1 cellular context compared by ENCODE assay signal in the genomic region with DNA sequence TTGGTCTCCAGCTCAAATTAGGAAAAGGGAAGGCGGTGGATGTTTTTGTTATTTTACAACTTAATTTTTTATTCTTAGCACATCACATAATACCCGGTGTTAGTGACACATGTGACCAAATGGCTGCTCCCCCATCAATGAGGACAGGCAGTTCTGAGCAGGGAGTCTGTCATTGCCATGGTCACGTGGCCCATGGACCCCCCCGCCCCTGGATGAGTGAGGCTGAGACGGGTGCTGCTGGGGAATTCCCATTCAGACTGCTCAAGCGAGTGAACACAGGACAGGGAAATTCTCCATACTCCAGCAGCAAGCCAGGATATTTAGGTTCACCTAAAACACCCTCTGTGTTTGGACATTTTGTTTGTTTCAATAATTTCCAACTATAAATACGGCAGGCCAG.
TF ChIP-seq lines count a peak whose summit lies in the region.

No MANE protein-coding gene starts in this region.

TF ChIP-seq in SK-N-SH treated with all-trans-retinoic acid at 6 μM for 48 hours, 23 proteins besides CTCF, POLR2A, EP300 and RAD21 (continued from another document):
- TF ChIP-seq TSHZ2 (CRISPR knock-in tag; IDR thresholded peaks at IDR 0.05) = no peak
- TF ChIP-seq, protein P1, sequence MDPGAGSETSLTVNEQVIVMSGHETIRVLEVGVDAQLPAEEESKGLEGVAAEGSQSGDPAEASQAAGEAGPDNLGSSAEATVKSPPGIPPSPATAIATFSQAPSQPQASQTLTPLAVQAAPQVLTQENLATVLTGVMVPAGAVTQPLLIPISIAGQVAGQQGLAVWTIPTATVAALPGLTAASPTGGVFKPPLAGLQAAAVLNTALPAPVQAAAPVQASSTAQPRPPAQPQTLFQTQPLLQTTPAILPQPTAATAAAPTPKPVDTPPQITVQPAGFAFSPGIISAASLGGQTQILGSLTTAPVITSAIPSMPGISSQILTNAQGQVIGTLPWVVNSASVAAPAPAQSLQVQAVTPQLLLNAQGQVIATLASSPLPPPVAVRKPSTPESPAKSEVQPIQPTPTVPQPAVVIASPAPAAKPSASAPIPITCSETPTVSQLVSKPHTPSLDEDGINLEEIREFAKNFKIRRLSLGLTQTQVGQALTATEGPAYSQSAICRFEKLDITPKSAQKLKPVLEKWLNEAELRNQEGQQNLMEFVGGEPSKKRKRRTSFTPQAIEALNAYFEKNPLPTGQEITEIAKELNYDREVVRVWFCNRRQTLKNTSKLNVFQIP (CRISPR knock-in tag; IDR thresholded peaks at IDR 0.05; ENCODE audit: borderline replicate concordance, low read depth) = no peak
- no peak for TF ChIP-seq ZNF565 (CRISPR knock-in tag; conservative IDR thresholded peaks at IDR 0.05; ENCODE audit: low read depth)
- no peak for TF ChIP-seq TOX (CRISPR knock-in tag; IDR thresholded peaks at IDR 0.05; ENCODE audit: borderline replicate concordance)
- TF ChIP-seq GLIS3 (CRISPR knock-in tag; IDR thresholded peaks at IDR 0.05) = no peak
- TF ChIP-seq TCF4 (CRISPR knock-in tag; IDR thresholded peaks at IDR 0.05; ENCODE audit: borderline replicate concordance) = no peak
- no peak for TF ChIP-seq OSR1 (CRISPR knock-in tag; IDR thresholded peaks at IDR 0.05)
- TF ChIP-seq ZFP3 (CRISPR knock-in tag; IDR thresholded peaks at IDR 0.05) = no peak
- TF ChIP-seq SNAI2 (CRISPR knock-in tag; IDR thresholded peaks at IDR 0.05) = no peak
